Comparison of ENCODE assay signal across 1 cellular context in genomic region chr14:102929349-102930137, GRCh38.
TF ChIP-seq lines count a peak whose summit lies in the region.

No MANE protein-coding gene starts in this region.

TF ChIP-seq in SK-N-SH, 30 proteins besides CTCF, POLR2A, EP300 and RAD21 (continued from another document):
- TF ChIP-seq YY1 (IDR thresholded peaks at IDR 0.05; ENCODE audit: low read depth) (no peak), GABPA (IDR thresholded peaks at IDR 0.05; ENCODE audit: low read depth) (no peak)
